18 cellular contexts compared by ENCODE assay signal in the genomic region with DNA sequence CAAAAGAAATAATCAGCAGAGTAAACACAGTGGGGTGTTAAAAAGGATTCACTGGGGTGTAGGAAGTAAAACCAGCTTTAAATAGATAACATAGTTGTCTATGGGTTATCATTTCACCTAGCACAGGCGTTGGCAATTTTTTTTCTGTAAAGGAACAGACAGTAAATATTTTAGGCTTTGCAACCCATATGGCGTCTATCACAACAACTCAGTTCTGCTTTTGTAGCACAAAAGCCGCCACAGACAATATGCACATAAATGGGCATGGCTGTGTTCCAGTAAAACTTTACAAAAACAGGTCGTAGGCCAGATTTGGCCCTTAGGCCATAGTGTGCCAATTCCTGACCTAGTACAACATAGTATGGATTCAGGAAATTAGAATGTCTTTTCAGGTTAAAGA.
"Had no signal": no experiment of that assay in that cellular context is flagged by ENCODE, and none has a peak within 500 bp of the region (broad histone marks: within the 10 kb centered on the region; RNA-seq: fewer than 3 reads in every experiment).

No MANE protein-coding gene starts in this region.

- H3K27ac ChIP-seq: colonic mucosa, heart left ventricle, ovary, right atrium auricular region, tibial artery, upper lobe of right lung, vagina had no signal

- H3K27me3 ChIP-seq: colonic mucosa, heart left ventricle, ovary, right atrium auricular region, tibial artery, upper lobe of right lung, vagina had no signal

- FAIRE-seq: frontal cortex, small intestine had no signal

- H3K4me1 ChIP-seq: colonic mucosa, heart left ventricle, right atrium auricular region, upper lobe of right lung, vagina had no signal

- H3K4me1 Mint-ChIP-seq: natural killer cell, neural crest cell had no signal

- H3K27me3 Mint-ChIP-seq: stimulated activated naive CD8-positive, alpha-beta T cell treated with anti-CD3 and anti-CD28 coated beads, Interleukin-15, Interleukin-2, amounts not matched to agents 100 ng/mL and 50 ng/mL, for 24 hours had no signal

- H3K36me3 Mint-ChIP-seq: natural killer cell had no signal

- H3K9me3 ChIP-seq: colonic mucosa, mucosa of descending colon, ovary, upper lobe of right lung, vagina had no signal

- ATAC-seq: heart left ventricle, mucosa of descending colon, natural killer cell, upper lobe of right lung had no signal

- H3K4me3 ChIP-seq: colonic mucosa, heart left ventricle, mucosa of descending colon, ovary, right atrium auricular region, tibial artery, upper lobe of right lung, vagina had no signal

- H3K36me3 ChIP-seq: colonic mucosa, heart left ventricle, ovary, right atrium auricular region, tibial artery, upper lobe of right lung, vagina had no signal

- H3K27ac Mint-ChIP-seq: endodermal cell; natural killer cell; stimulated activated naive CD8-positive, alpha-beta T cell treated with anti-CD3 and anti-CD28 coated beads, Interleukin-15, Interleukin-2, amounts not matched to agents 100 ng/mL and 50 ng/mL, for 24 hours had no signal

- DNase-seq: colonic mucosa; dermis blood vessel endothelial cell; effector CD4-positive, alpha-beta T cell; endodermal cell; heart left ventricle; hippocampal formation; mucosa of descending colon; natural killer cell; ovary; small intestine; stimulated activated CD4-positive, alpha-beta T cell treated with anti-CD3 and anti-CD28 coated beads, Interleukin-12 subunit alpha, Interleukin-12 subunit beta, amount 100 ng/mL, for 4 hours; tibial artery; upper lobe of right lung had no signal

- H3K4me3 Mint-ChIP-seq: endodermal cell; natural killer cell; neural crest cell; stimulated activated naive CD8-positive, alpha-beta T cell treated with anti-CD3 and anti-CD28 coated beads, Interleukin-15, Interleukin-2, amounts not matched to agents 100 ng/mL and 50 ng/mL, for 24 hours had no signal
